In genomic region chr11:35321532-35322320, GRCh38 we compare ENCODE assay signal across 12 cellular contexts.
DNase-seq lines count a peak whose midpoint lies in the region; ATAC-seq and TF ChIP-seq lines count a peak whose summit lies in the region.
"Had no signal": no experiment of that assay in that cellular context is flagged by ENCODE, and none has a peak within 500 bp of the region (broad histone marks: within the 10 kb centered on the region; RNA-seq: fewer than 3 reads in every experiment).

No MANE protein-coding gene starts in this region.

- CTCF ChIA-PET in T-cell (lab: Charles Lee) = no interaction called here

- H2BK5ac ChIP-seq in mesenchymal stem cell (ENCODE audit: low read depth, low read length, poor library complexity, severe bottlenecking) = no peak overlapping the region

- WGBS in mesenchymal stem cell = 78% methylated on average over 11 of the region's 11 CpGs

- no peak for TF ChIP-seq CTCF in BE2C (IDR thresholded peaks at IDR 0.05; ENCODE audit: low read depth, low read length)
- TF ChIP-seq CTCF in HFFc6 (IDR thresholded peaks at IDR 0.05) = no peak
- no peak for TF ChIP-seq CTCF in astrocyte of the cerebellum (IDR thresholded peaks at IDR 0.05; ENCODE audit: low read depth, low read length, missing control alignments)

- H4K91ac ChIP-seq in mesenchymal stem cell (ENCODE audit: low read length) = no peak overlapping the region

- H3K4me3 ChIP-seq in BE2C (ENCODE audit: low read depth, low read length) = no peak overlapping the region
- H3K4me3 ChIP-seq in astrocyte of the cerebellum (ENCODE audit: low read depth, low read length) = no peak overlapping the region
- no peak overlapping the region for H3K4me3 ChIP-seq in mesenchymal stem cell (ENCODE audit: insufficient read depth in 1 of 2, low read depth in 1 of 2, low read length in 2 of 2)
- H3K4me3 ChIP-seq: lung had no signal

- H3K27ac Mint-ChIP-seq in HFFc6 = peak overlapping the region; percentile 89
- no peak overlapping the region for H3K27ac Mint-ChIP-seq in T-cell
- H3K27ac Mint-ChIP-seq: activated T-cell treated with anti-CD3 and anti-CD28 coated beads, Interleukin-2, amount 50 U/mL, for 24 hours had no signal

- H3K4me3 Mint-ChIP-seq in HFFc6 (peak overlapping the region; percentile 25; the same call in 1 of the 2 replicates), T-cell (no peak overlapping the region)
- H3K4me3 Mint-ChIP-seq: activated T-cell treated with anti-CD3 and anti-CD28 coated beads, Interleukin-2, amount 50 U/mL, for 24 hours had no signal

- H3K27ac ChIP-seq in mesenchymal stem cell (ENCODE audit: low read length, poor library complexity, severe bottlenecking) = no peak overlapping the region
- H3K27ac ChIP-seq: parathyroid adenoma had no signal

- no peak overlapping the region for H3K14ac ChIP-seq in mesenchymal stem cell (ENCODE audit: low read length in 2 of 2)

- no peaks in the 10 kb centered on the region for H3K36me3 ChIP-seq in BE2C
- H3K36me3 ChIP-seq in mesenchymal stem cell (ENCODE audit: control insufficient read depth in 1 of 2, insufficient read depth in 2 of 2, low read depth in 1 of 2, low read length in 2 of 2) = peaks cover 0 to 6% of the 10 kb centered on the region in 2 experiments

- H3K9me3 ChIP-seq in BE2C (no peaks in the 10 kb centered on the region), mesenchymal stem cell (ENCODE audit: control insufficient read depth, low read length) (no peaks in the 10 kb centered on the region)

- H2BK15ac ChIP-seq in mesenchymal stem cell (ENCODE audit: low read depth, poor library complexity, severe bottlenecking) = no peak overlapping the region

- H3K79me1 ChIP-seq in mesenchymal stem cell (replicated peaks; ENCODE audit: low read length, poor library complexity, severe bottlenecking) = no peaks in the 10 kb centered on the region

- H3K4ac ChIP-seq in mesenchymal stem cell (ENCODE audit: low read depth in 1 of 2, low read length in 2 of 2) = no peak overlapping the region

- H2AK5ac ChIP-seq in mesenchymal stem cell (ENCODE audit: low read length, severe bottlenecking) = no peak overlapping the region

- peak overlapping the region; percentile 76 for H3K9ac ChIP-seq in mesenchymal stem cell (ENCODE audit: low read length)
- H3K9ac ChIP-seq: parathyroid adenoma had no signal

- H3K4me1 Mint-ChIP-seq in HFFc6 (ENCODE audit: low read depth) (peaks cover 77% of the 10 kb centered on the region), T-cell (peaks cover 20 to 40% (median 34%) of the 10 kb centered on the region in 3 donors)

- no peak overlapping the region for H2BK12ac ChIP-seq in mesenchymal stem cell (ENCODE audit: low read length in 2 of 2)

- DNase-seq in BE2C = peak; percentile 13
- DNase-seq in HFFc6 = peak; percentile 80
- peak; percentile 59 for DNase-seq in astrocyte of the cerebellum (ENCODE audit: low read depth)
- DNase-seq in mesenchymal stem cell = no peak
- DNase-seq in T-cell = no peak
- no peak for DNase-seq in NCI-H2029 treated with DMSO at 0.1 percent for 48 hours (lab: John Stamatoyannopoulos, UW)
- no peak for DNase-seq in activated naive CD4-positive, alpha-beta T cell treated with anti-CD3 and anti-CD28 coated beads, Interleukin-2, amount 50 U/mL, for 16 hours
- DNase-seq: activated T-cell treated with anti-CD3 and anti-CD28 coated beads, Interleukin-2, amount 50 U/mL, for 24 hours; MV-4-11 had no signal

- in situ Hi-C loops in astrocyte of the cerebellum (cut with HindIII; ENCODE audit: low sequenced_read_pairs) = no loop called here

- H2AFZ ChIP-seq in mesenchymal stem cell (ENCODE audit: low read depth, low read length) = no peak overlapping the region
- H2AFZ ChIP-seq: parathyroid adenoma had no signal

- no peak overlapping the region for H3K23ac ChIP-seq in mesenchymal stem cell (ENCODE audit: low read length in 2 of 2)

- POLR2A ChIA-PET in T-cell (lab: Charles Lee) = no interaction called here

- H3K27me3 Mint-ChIP-seq in HFFc6 (ENCODE audit: insufficient read depth) (0 out of 2 replicates have a peak, but pooled peaks cover 8% of the 10 kb centered on the region), T-cell (no peaks in the 10 kb centered on the region)
- H3K27me3 Mint-ChIP-seq: activated T-cell treated with anti-CD3 and anti-CD28 coated beads, Interleukin-2, amount 50 U/mL, for 24 hours had no signal

- H3K27me3 ChIP-seq in BE2C (no peaks in the 10 kb centered on the region), mesenchymal stem cell (ENCODE audit: control insufficient read depth in 1 of 2, insufficient read depth in 1 of 2, low read length in 2 of 2) (no peaks in the 10 kb centered on the region)

- peaks cover 4% of the 10 kb centered on the region; the same call in 1 of the 2 replicates for H3K9me3 Mint-ChIP-seq in HFFc6
- H3K9me3 Mint-ChIP-seq in T-cell = peaks cover 0 to 4% (median 3%) of the 10 kb centered on the region in 3 donors

- ATAC-seq in T-cell (replicated peaks in 1 of 4) (no peak), HG03378 (IDR thresholded peaks at IDR 0.05; ENCODE audit: unreplicated experiment) (no peak)

- H4K8ac ChIP-seq in mesenchymal stem cell (ENCODE audit: low read length) = peak overlapping the region; percentile 7

- H3K18ac ChIP-seq in mesenchymal stem cell (ENCODE audit: low read depth in 1 of 2, low read length in 2 of 2) = no peak overlapping the region

- H3K4me1 ChIP-seq in BE2C (no peaks in the 10 kb centered on the region), mesenchymal stem cell (ENCODE audit: control insufficient read depth, insufficient read depth, low read depth, low read length) (no peaks in the 10 kb centered on the region)
- H3K4me1 ChIP-seq: parathyroid adenoma had no signal

- no peak overlapping the region for H3K4me2 ChIP-seq in mesenchymal stem cell (ENCODE audit: low read length, poor library complexity, severe bottlenecking)

- H2BK120ac ChIP-seq in mesenchymal stem cell (ENCODE audit: low read depth, low read length) = no peak overlapping the region

- peaks cover 5% of the 10 kb centered on the region; the same call in 1 of the 2 replicates for H3K36me3 Mint-ChIP-seq in HFFc6 (ENCODE audit: low read depth)
- H3K36me3 Mint-ChIP-seq in T-cell = no peaks in the 10 kb centered on the region

Comparison
In these comparisons a context has a peak if more than half of its experiments do, and no peak if none do; other contexts are left out.
1. DNase-seq: peak in BE2C (single experiment), HFFc6 (single experiment) and astrocyte of the cerebellum (single experiment); none in mesenchymal stem cell (single experiment), T-cell (0 of 34), NCI-H2029 treated with DMSO at 0.1 percent for 48 hours (single experiment) and activated naive CD4-positive, alpha-beta T cell treated with anti-CD3 and anti-CD28 coated beads, Interleukin-2, amount 50 U/mL, for 16 hours (single experiment).